Comparison of ENCODE assay signal across 17 cellular contexts in the genomic region with DNA sequence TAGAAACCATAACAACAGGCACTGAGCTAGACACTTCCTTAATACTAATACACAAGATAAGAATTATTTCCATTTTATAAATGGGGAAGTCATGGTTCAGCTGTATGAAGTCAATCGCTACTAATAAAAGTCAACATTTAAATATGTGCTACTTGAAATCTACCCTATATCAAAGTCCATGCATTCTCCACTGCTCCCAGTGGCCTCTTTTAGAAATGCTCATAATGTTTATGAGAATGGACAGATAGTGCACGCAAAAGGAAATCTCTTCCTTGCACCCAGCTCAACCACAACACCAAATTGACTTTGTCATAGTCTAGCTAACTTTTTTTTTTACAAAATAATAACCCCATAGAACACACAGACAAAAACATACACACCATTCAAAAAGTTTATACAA.
"Had no signal": no experiment of that assay in that cellular context is flagged by ENCODE, and none has a peak within 500 bp of the region (broad histone marks: within the 10 kb centered on the region; RNA-seq: fewer than 3 reads in every experiment).

No MANE protein-coding gene starts in this region.

- DNase-seq: activated CD4-positive, alpha-beta T cell treated with anti-CD3 and anti-CD28 coated beads, Interleukin-2, amount 50 U/mL, for 4 hours; activated CD8-positive, alpha-beta memory T cell treated with anti-CD3 and anti-CD28 coated beads, Interleukin-2, amount 10 ng/mL, durations not matched to agents 7 days and 5 days; activated effector memory CD4-positive, alpha-beta T cell treated with anti-CD3 and anti-CD28 coated beads, Interleukin-2, amount 50 U/mL, for 16 hours; activated T-cell treated with anti-CD3 and anti-CD28 coated beads, Interleukin-2, amount 50 U/mL, for 4 hours; amniotic stem cell; body of pancreas; central memory CD4-positive, alpha-beta T cell; effector memory CD4-positive, alpha-beta T cell; kidney; stimulated activated CD4-positive, alpha-beta T cell treated with anti-CD3 and anti-CD28 coated beads, Interleukin-15, amount 100 ng/mL, for 24 hours; stimulated activated CD4-positive, alpha-beta T cell treated with anti-CD3 and anti-CD28 coated beads, Interleukin-4, amount 100 ng/mL, for 4 hours; stimulated activated naive CD8-positive, alpha-beta T cell treated with anti-CD3 and anti-CD28 coated beads, Interleukin-15, amount 100 ng/mL, for 72 hours had no signal

- H3K4me3 ChIP-seq: body of pancreas, hepatocyte, neural progenitor cell, testis had no signal

- H3K27me3 ChIP-seq: body of pancreas, hepatocyte, neural progenitor cell, testis had no signal

- H3K36me3 ChIP-seq: neural progenitor cell had no signal

- H3K27ac ChIP-seq: body of pancreas, epithelial cell of prostate, hepatocyte, neural progenitor cell, parathyroid adenoma, testis had no signal
